ENCODE assay signal across 8 cellular contexts in the genomic region with DNA sequence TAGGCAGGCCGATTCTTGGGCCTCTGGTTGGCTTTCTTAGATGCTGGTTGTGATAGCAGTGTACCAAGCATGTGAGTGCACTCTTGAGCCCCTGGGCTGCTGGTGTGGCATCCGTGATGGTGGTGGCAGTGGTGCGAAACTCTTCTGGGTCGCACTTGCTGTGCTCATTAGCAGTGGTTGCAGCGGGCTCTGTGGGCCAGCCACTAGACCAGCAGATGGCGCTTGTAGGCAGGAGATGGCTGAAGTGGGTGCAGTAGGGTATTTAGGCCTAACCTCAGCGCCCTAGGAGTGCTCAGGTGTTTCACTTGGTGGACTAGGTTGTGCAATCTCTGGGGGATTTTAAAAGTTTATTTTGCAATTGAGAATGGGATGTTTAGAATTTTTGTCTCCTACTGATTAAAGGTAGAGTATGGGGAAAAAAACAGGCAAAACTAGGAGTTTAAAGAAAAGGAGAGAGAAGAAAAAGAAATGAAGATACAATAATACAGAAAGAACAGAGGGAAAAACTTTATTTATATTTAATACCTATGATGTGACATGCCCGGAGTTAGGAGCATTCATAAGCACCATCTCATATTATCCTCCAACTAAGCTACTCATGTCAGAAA. TPM values are rescaled to one million over a fixed set of nuclear protein-coding genes. Genes with fewer than 3 reads are reported as not detected.
DNase-seq lines count a peak whose midpoint lies in the region; ATAC-seq lines count a peak whose summit lies in the region.

No MANE protein-coding gene starts in this region.

- peaks cover 5% of the 10 kb centered on the region for H3K36me3 Mint-ChIP-seq in central memory CD8-positive, alpha-beta T cell (ENCODE audit: insufficient read depth)

- peak; percentile 59 for DNase-seq in NCI-H1436 (lab: John Stamatoyannopoulos, UW)
- no peak for DNase-seq in NCI-H1436 treated with DMSO at 0.1 percent for 48 hours (lab: John Stamatoyannopoulos, UW)
- peak; percentile 35 for DNase-seq in NCI-H2171 treated with DMSO at 0.1 percent for 48 hours (lab: John Stamatoyannopoulos, UW)
- peak; percentile 67 to 74 for DNase-seq in activated CD4-positive, alpha-beta T cell treated with anti-CD3 and anti-CD28 coated beads for 4 hours
- peak; percentile 44 to 58 for DNase-seq in central memory CD8-positive, alpha-beta T cell (ENCODE audit: low spot score in 2 of 2)
- peak; percentile 55 for DNase-seq in left lobe of liver (ENCODE audit: low spot score)
- DNase-seq in stimulated activated CD8-positive, alpha-beta memory T cell treated with anti-CD3 and anti-CD28 coated beads, Interleukin-15, amount 100 ng/mL, for 4 hours (ENCODE audit: low read depth in 2 of 2) = peak; percentile 26 to 48

- H3K27me3 Mint-ChIP-seq in central memory CD8-positive, alpha-beta T cell = no peaks in the 10 kb centered on the region

- peaks cover 19% of the 10 kb centered on the region for H3K4me1 Mint-ChIP-seq in central memory CD8-positive, alpha-beta T cell

- no peak for ATAC-seq in central memory CD8-positive, alpha-beta T cell (replicated peaks; ENCODE audit: extremely low read depth, poor library complexity, severe bottlenecking)
- ATAC-seq in left lobe of liver (peak; percentile 70), HG03520 (IDR thresholded peaks at IDR 0.05; ENCODE audit: unreplicated experiment) (no peak)

- H3K4me3 Mint-ChIP-seq in central memory CD8-positive, alpha-beta T cell = no peak overlapping the region

- no peaks in the 10 kb centered on the region for H3K9me3 Mint-ChIP-seq in central memory CD8-positive, alpha-beta T cell

- no peak overlapping the region for H3K27ac Mint-ChIP-seq in central memory CD8-positive, alpha-beta T cell (ENCODE audit: low read depth)

RNA-seq across cellular contexts. Expression of gene ZNF17, which starts 4.3 kb away (rescaled TPM):
- 4.6 TPM for total RNA-seq in left lobe of liver

RNA-seq across cellular contexts. Expression of gene ZNF548, which starts 17.0 kb away (rescaled TPM):
- total RNA-seq in left lobe of liver = 6.4 TPM

RNA-seq across cellular contexts. Expression of gene ZNF749, which starts 28.5 kb away (rescaled TPM):
- total RNA-seq in left lobe of liver = 3.1 TPM

RNA-seq across cellular contexts. Expression of gene TRAPPC2B, which starts 43.3 kb away (rescaled TPM):
- 1.2 TPM for total RNA-seq in left lobe of liver

RNA-seq across cellular contexts. Expression of gene ZNF547, which starts 43.3 kb away (rescaled TPM):
- 0.78 TPM for total RNA-seq in left lobe of liver
